In genomic region chr5:61332891-61333350, GRCh38 we compare ENCODE assay signal across 8 cellular contexts. TPM values are rescaled to one million over a fixed set of nuclear protein-coding genes. Genes with fewer than 3 reads are reported as not detected.
DNase-seq lines count a peak whose midpoint lies in the region; ATAC-seq and TF ChIP-seq lines count a peak whose summit lies in the region.

No MANE protein-coding gene starts in this region.

- TF ChIP-seq CTCF in endodermal cell (conservative IDR thresholded peaks at IDR 0.05) (no peak), testis (IDR thresholded peaks at IDR 0.05) (no peak)

- ATAC-seq in GM21529 (IDR thresholded peaks at IDR 0.05; ENCODE audit: unreplicated experiment), result no peak

- WGBS in endodermal cell (ENCODE audit: insufficient coverage in 1 of 2, insufficient read length in 1 of 2), 2 experiments, result 0% methylated on average over 53 of the region's 55 CpGs; no CpG with 5 or more reads in 1 of the 2 experiments
- 0% methylated on average over 14 to 15 of the region's 55 CpGs for WGBS in mesodermal cell (ENCODE audit: insufficient coverage in 2 of 2), 2 experiments
- WGBS in testis, 2 donors, result 1% methylated on average over 16 of the region's 55 CpGs; no CpG with 5 or more reads in 1 of the 2 donors

- H3K9me3 Mint-ChIP-seq in endodermal cell, result no peaks in the 10 kb centered on the region

- peak overlapping the region; percentile 75 for H3K4me3 Mint-ChIP-seq in endodermal cell

- H3K4me1 ChIP-seq in endodermal cell (ENCODE audit: control insufficient read depth, insufficient read depth, low read length) (peaks cover 7% of the 10 kb centered on the region), mesodermal cell (ENCODE audit: control insufficient read depth, insufficient read depth, low read length, poor library complexity, severe bottlenecking) (peaks cover 25% of the 10 kb centered on the region), testis (peaks cover 9% of the 10 kb centered on the region)

- peak overlapping the region; percentile 73 for H3K9ac ChIP-seq in endodermal cell (ENCODE audit: extremely low read depth, low read length, poor library complexity, severe bottlenecking)

- H3K27me3 Mint-ChIP-seq in endodermal cell (ENCODE audit: insufficient read depth), result peaks cover 42% of the 10 kb centered on the region

- H3K9me3 ChIP-seq in endodermal cell (ENCODE audit: control insufficient read depth, low read length) (no peaks in the 10 kb centered on the region), mesodermal cell (ENCODE audit: control insufficient read depth, low read length) (no peaks in the 10 kb centered on the region), testis (no peaks in the 10 kb centered on the region)

- no peak for TF ChIP-seq POLR2A in testis (IDR thresholded peaks at IDR 0.05)

- H3K27ac Mint-ChIP-seq in endodermal cell, result no peak overlapping the region

- peak; percentile 36 for DNase-seq in Ammon's horn (ENCODE audit: low spot score)
- peak; percentile 66 for DNase-seq in HT1080 (ENCODE audit: low read depth)
- DNase-seq in activated CD4-positive, alpha-beta T cell treated with anti-CD3 and anti-CD28 coated beads for 48 hours, result peak; percentile 43
- DNase-seq in endodermal cell, result peak; percentile 70
- DNase-seq in testis, result peak; percentile 49
- no peak for DNase-seq in DMS79 (lab: John Stamatoyannopoulos, UW)

- H3K4me3 ChIP-seq in endodermal cell (ENCODE audit: low read length) (peak overlapping the region; percentile 88), mesodermal cell (ENCODE audit: extremely low read depth, insufficient read depth, low read length, poor library complexity, severe bottlenecking) (peak overlapping the region; percentile 93), testis (peak overlapping the region; percentile 89 to 93)

- peaks cover 39% of the 10 kb centered on the region for H3K4me1 Mint-ChIP-seq in endodermal cell

- H3K36me3 ChIP-seq in endodermal cell (ENCODE audit: control insufficient read depth, insufficient read depth, low read length) (peaks cover 6% of the 10 kb centered on the region), mesodermal cell (ENCODE audit: control insufficient read depth, insufficient read depth, low read length) (peaks cover 17% of the 10 kb centered on the region), testis (ENCODE audit: low read depth, missing control alignments) (no peaks in the 10 kb centered on the region)

- H3K36me3 Mint-ChIP-seq in endodermal cell (ENCODE audit: low read depth), result peaks cover 12% of the 10 kb centered on the region

- intact Hi-C loops in testis (cut with DNase I; ENCODE audit: low total_unique reads), result loop anchor here (10.0 kb wide), 1 partner anchor 292 kb away; no protein-coding TSS in a partner anchor

- H3K27me3 ChIP-seq in endodermal cell (ENCODE audit: control insufficient read depth, insufficient read depth, low read length, poor library complexity, severe bottlenecking), result peaks cover 21% of the 10 kb centered on the region
- no peaks in the 10 kb centered on the region for H3K27me3 ChIP-seq in testis

- H3K27ac ChIP-seq in endodermal cell (ENCODE audit: low read depth, low read length) (peak overlapping the region; percentile 92), mesodermal cell (ENCODE audit: low read depth, low read length, severe bottlenecking) (peak overlapping the region; percentile 91), testis (peak overlapping the region; percentile 20 to 86)

RNA-seq across cellular contexts. Expression of gene ZSWIM6, which starts 0.9 kb away (rescaled TPM):
- 5.2 and 6.8 TPM in 2 replicates for total RNA-seq in HT1080 (2014; rRNA removed; shearing (Covaris generic))
- polyA plus RNA-seq in HT1080 (2015; cell fraction: cytosol; rRNA removed), result 12.1 and 15.3 TPM in 2 replicates
- 44.6 and 48.6 TPM in 2 replicates for polyA plus RNA-seq in HT1080 (2015; cell fraction: nucleus; rRNA removed)
- 10 to 100 TPM; 18.1 to 18.8 TPM for total RNA-seq in endodermal cell
- 30.8 TPM for polyA plus RNA-seq in endodermal cell (2013, experiment 1 of 2)
- polyA plus RNA-seq in endodermal cell (2013, experiment 2 of 2), result 31.4 TPM
- 28.0 TPM for polyA plus RNA-seq in mesodermal cell (2013, experiment 1 of 2)
- polyA plus RNA-seq in mesodermal cell (2013, experiment 2 of 2), result 24.4 TPM
- total RNA-seq in testis, result 10 to 100 TPM; 16.5 to 18.0 TPM
- polyA plus RNA-seq in testis (ENCODE audit: insufficient read depth, low read depth, low replicate concordance), result 14.6 TPM
